ENCODE assay signal across 7 cellular contexts in the genomic region with DNA sequence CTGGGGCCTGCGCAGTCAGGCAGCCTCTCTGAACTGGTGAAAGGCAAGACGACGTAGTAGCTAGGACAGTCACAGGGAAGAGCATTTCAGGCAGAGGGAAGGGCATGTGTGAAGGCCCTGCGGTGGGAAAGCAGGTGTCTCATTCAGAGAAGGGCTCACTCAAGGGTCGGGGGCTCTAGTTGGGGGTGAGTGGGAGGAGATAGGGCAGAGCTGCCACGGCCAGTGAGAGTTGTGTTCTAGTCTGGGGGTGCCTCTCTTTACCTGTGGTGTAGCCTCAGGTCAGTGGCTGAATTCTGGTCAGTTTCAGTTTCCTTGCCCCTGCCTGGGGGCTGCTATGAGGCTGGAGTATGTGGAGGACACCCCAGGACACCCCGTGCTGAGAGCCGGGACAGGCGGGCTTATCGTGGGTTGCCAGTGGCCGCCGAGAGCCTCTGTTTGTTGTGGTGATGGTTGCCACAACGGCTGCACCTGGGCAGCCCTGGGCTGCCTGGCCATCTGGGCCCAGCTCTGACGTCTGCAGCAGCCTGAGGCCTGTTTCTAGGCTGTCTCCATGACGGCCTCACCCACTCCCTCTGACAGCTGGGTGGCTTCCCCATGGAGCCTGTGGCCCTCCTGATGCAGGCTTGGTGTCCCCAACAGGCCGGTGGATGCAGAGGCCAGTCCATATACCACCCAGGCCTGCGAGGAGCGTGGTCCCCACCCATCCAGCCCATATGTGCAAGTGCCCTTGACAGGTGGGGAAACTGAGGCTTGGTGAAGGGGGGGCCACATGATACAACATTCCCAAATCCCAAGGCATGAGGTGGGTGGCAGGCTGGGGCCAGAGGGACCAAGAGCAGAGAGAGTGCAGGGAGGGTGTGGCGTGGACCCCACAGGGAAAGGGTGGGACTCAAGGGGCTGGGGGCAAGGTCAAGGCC. TPM values are rescaled to one million over a fixed set of nuclear protein-coding genes. Genes with fewer than 3 reads are reported as not detected.
DNase-seq lines count a peak whose midpoint lies in the region; ATAC-seq, FAIRE-seq and TF ChIP-seq lines count a peak whose summit lies in the region.

No MANE protein-coding gene starts in this region.

- no peak for TF ChIP-seq POLR2A in GM12892 (IDR thresholded peaks at IDR 0.05; ENCODE audit: low read depth, low read length)

- peak; percentile 17 for FAIRE-seq in GM12892 (lab: Jason Lieb, UNC)

- DNase-seq in GM12892 (ENCODE audit: insufficient read length) (no peak), RPMI7951 (ENCODE audit: low read depth) (peak; percentile 75), fibroblast of pulmonary artery (ENCODE audit: low read depth) (peak; percentile 26), omental fat pad (ENCODE audit: low spot score) (no peak)
- DNase-seq in stimulated activated CD4-positive, alpha-beta T cell treated with anti-CD3 and anti-CD28 coated beads, Interleukin-2, amount 100 ng/mL, for 48 hours, result no peak
- no peak for DNase-seq in stimulated activated CD8-positive, alpha-beta memory T cell treated with anti-CD3 and anti-CD28 coated beads, Interleukin-4, amount 100 ng/mL, for 48 hours

- H3K4me3 ChIP-seq in fibroblast of pulmonary artery (replicated peaks; ENCODE audit: low read depth, low read length), result no peak overlapping the region

- TF ChIP-seq CTCF in fibroblast of pulmonary artery (IDR thresholded peaks at IDR 0.05; ENCODE audit: low read length, missing control alignments) (no peak), omental fat pad (IDR thresholded peaks at IDR 0.05) (no peak)

- ATAC-seq in omental fat pad (ENCODE audit: low FRiP score), result peak; percentile 2
- no peak for ATAC-seq in HG03039 (IDR thresholded peaks at IDR 0.05; ENCODE audit: unreplicated experiment)

RNA-seq across cellular contexts. Expression of gene MAP2K3, which starts 10.8 kb away (rescaled TPM):
- 16.7 TPM for polyA plus RNA-seq in GM12892 (2012; ENCODE audit: missing spikeins)
- 7.1 and 13.0 TPM in 2 replicates for total RNA-seq in RPMI7951 (2014; rRNA removed; shearing (Covaris generic))
- total RNA-seq in omental fat pad, result 100 to 1,000 TPM in 1 of 4 donors, 10 to 100 TPM in 3; 36.8 to 170 (median 58.5) TPM

RNA-seq across cellular contexts. Expression of gene NATD1, which starts 42.1 kb away (rescaled TPM):
- 0.32 TPM for polyA plus RNA-seq in GM12892 (2012; ENCODE audit: missing spikeins)
- total RNA-seq in RPMI7951 (2014; rRNA removed; shearing (Covaris generic)), result 0.72 and 0.88 TPM in 2 replicates
- total RNA-seq in omental fat pad, result 10 to 100 TPM in 2 of 4 donors, 1 to 10 TPM in 2; 7.5 to 19.1 (median 9.6) TPM

Comparison
In these comparisons a context has a peak if more than half of its experiments do, and no peak if none do; other contexts are left out.
1. DNase-seq: peak in RPMI7951 (single experiment) and fibroblast of pulmonary artery (single experiment); none in GM12892 (single experiment), omental fat pad (single experiment), stimulated activated CD4-positive, alpha-beta T cell treated with anti-CD3 and anti-CD28 coated beads, Interleukin-2, amount 100 ng/mL, for 48 hours (0 of 2) and stimulated activated CD8-positive, alpha-beta memory T cell treated with anti-CD3 and anti-CD28 coated beads, Interleukin-4, amount 100 ng/mL, for 48 hours (single experiment).